1 cellular context compared by ENCODE assay signal in the genomic region with DNA sequence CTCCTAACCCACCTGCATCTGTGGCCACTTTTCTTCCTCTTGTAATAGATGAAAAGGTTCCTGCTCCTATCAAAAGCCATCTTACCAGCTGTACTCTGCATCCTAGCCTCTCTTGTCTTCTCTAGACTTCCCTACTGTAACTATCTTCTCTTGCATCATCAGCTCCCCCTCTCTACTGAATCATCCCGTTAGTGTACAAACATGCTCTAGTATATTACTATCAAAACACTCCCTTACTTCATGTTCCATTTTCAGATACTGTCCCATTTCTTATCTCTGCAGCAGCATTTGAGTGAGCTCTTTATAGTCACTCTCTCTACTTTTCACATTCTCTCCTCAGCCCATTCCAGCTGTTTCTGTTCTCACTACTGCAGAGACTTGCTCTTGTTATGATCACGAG.
TF ChIP-seq lines count a peak whose summit lies in the region.

No MANE protein-coding gene starts in this region.

TF ChIP-seq in K562, 482 proteins besides CTCF, POLR2A, EP300 and RAD21 (continues in another document):
- TF ChIP-seq ZNF253 (CRISPR knock-in tag; conservative IDR thresholded peaks at IDR 0.05): no peak
- TF ChIP-seq ILK (tag; IDR thresholded peaks at IDR 0.05; ENCODE audit: borderline replicate concordance, low read depth): no peak
- TF ChIP-seq ZNF23 (CRISPR knock-in tag; IDR thresholded peaks at IDR 0.05): no peak
- no peak for TF ChIP-seq ZNF584 (CRISPR knock-in tag; IDR thresholded peaks at IDR 0.05; ENCODE audit: low read depth)
- TF ChIP-seq, protein P1, sequence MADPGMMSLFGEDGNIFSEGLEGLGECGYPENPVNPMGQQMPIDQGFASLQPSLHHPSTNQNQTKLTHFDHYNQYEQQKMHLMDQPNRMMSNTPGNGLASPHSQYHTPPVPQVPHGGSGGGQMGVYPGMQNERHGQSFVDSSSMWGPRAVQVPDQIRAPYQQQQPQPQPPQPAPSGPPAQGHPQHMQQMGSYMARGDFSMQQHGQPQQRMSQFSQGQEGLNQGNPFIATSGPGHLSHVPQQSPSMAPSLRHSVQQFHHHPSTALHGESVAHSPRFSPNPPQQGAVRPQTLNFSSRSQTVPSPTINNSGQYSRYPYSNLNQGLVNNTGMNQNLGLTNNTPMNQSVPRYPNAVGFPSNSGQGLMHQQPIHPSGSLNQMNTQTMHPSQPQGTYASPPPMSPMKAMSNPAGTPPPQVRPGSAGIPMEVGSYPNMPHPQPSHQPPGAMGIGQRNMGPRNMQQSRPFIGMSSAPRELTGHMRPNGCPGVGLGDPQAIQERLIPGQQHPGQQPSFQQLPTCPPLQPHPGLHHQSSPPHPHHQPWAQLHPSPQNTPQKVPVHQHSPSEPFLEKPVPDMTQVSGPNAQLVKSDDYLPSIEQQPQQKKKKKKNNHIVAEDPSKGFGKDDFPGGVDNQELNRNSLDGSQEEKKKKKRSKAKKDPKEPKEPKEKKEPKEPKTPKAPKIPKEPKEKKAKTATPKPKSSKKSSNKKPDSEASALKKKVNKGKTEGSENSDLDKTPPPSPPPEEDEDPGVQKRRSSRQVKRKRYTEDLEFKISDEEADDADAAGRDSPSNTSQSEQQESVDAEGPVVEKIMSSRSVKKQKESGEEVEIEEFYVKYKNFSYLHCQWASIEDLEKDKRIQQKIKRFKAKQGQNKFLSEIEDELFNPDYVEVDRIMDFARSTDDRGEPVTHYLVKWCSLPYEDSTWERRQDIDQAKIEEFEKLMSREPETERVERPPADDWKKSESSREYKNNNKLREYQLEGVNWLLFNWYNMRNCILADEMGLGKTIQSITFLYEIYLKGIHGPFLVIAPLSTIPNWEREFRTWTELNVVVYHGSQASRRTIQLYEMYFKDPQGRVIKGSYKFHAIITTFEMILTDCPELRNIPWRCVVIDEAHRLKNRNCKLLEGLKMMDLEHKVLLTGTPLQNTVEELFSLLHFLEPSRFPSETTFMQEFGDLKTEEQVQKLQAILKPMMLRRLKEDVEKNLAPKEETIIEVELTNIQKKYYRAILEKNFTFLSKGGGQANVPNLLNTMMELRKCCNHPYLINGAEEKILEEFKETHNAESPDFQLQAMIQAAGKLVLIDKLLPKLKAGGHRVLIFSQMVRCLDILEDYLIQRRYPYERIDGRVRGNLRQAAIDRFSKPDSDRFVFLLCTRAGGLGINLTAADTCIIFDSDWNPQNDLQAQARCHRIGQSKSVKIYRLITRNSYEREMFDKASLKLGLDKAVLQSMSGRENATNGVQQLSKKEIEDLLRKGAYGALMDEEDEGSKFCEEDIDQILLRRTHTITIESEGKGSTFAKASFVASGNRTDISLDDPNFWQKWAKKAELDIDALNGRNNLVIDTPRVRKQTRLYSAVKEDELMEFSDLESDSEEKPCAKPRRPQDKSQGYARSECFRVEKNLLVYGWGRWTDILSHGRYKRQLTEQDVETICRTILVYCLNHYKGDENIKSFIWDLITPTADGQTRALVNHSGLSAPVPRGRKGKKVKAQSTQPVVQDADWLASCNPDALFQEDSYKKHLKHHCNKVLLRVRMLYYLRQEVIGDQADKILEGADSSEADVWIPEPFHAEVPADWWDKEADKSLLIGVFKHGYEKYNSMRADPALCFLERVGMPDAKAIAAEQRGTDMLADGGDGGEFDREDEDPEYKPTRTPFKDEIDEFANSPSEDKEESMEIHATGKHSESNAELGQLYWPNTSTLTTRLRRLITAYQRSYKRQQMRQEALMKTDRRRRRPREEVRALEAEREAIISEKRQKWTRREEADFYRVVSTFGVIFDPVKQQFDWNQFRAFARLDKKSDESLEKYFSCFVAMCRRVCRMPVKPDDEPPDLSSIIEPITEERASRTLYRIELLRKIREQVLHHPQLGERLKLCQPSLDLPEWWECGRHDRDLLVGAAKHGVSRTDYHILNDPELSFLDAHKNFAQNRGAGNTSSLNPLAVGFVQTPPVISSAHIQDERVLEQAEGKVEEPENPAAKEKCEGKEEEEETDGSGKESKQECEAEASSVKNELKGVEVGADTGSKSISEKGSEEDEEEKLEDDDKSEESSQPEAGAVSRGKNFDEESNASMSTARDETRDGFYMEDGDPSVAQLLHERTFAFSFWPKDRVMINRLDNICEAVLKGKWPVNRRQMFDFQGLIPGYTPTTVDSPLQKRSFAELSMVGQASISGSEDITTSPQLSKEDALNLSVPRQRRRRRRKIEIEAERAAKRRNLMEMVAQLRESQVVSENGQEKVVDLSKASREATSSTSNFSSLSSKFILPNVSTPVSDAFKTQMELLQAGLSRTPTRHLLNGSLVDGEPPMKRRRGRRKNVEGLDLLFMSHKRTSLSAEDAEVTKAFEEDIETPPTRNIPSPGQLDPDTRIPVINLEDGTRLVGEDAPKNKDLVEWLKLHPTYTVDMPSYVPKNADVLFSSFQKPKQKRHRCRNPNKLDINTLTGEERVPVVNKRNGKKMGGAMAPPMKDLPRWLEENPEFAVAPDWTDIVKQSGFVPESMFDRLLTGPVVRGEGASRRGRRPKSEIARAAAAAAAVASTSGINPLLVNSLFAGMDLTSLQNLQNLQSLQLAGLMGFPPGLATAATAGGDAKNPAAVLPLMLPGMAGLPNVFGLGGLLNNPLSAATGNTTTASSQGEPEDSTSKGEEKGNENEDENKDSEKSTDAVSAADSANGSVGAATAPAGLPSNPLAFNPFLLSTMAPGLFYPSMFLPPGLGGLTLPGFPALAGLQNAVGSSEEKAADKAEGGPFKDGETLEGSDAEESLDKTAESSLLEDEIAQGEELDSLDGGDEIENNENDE (IDR thresholded peaks at IDR 0.05; ENCODE audit: low read depth, low read length): no peak
- peak; percentile 49; the same call in 1 of the 2 replicates for TF ChIP-seq LEF1 (IDR thresholded peaks at IDR 0.05)
- no peak for TF ChIP-seq MXD1 (CRISPR knock-in tag; IDR thresholded peaks at IDR 0.05; ENCODE audit: borderline replicate concordance, poor library complexity, severe bottlenecking)
- no peak for TF ChIP-seq ZNF76 (CRISPR knock-in tag; IDR thresholded peaks at IDR 0.05; ENCODE audit: borderline replicate concordance)
- TF ChIP-seq, protein P2, sequence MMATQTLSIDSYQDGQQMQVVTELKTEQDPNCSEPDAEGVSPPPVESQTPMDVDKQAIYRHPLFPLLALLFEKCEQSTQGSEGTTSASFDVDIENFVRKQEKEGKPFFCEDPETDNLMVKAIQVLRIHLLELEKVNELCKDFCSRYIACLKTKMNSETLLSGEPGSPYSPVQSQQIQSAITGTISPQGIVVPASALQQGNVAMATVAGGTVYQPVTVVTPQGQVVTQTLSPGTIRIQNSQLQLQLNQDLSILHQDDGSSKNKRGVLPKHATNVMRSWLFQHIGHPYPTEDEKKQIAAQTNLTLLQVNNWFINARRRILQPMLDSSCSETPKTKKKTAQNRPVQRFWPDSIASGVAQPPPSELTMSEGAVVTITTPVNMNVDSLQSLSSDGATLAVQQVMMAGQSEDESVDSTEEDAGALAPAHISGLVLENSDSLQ (IDR thresholded peaks at IDR 0.05): no peak; the same call in 1 of the 2 replicates
- no peak for TF ChIP-seq HMG20B (CRISPR knock-in tag; IDR thresholded peaks at IDR 0.05)
- TF ChIP-seq DPF2 (IDR thresholded peaks at IDR 0.05): peak; percentile 80
- no peak for TF ChIP-seq SMARCA5 (IDR thresholded peaks at IDR 0.05)
- TF ChIP-seq SREBF2 (CRISPR knock-in tag; IDR thresholded peaks at IDR 0.05): no peak
- TF ChIP-seq HDAC2 (IDR thresholded peaks at IDR 0.05): no peak
- TF ChIP-seq, protein P3, sequence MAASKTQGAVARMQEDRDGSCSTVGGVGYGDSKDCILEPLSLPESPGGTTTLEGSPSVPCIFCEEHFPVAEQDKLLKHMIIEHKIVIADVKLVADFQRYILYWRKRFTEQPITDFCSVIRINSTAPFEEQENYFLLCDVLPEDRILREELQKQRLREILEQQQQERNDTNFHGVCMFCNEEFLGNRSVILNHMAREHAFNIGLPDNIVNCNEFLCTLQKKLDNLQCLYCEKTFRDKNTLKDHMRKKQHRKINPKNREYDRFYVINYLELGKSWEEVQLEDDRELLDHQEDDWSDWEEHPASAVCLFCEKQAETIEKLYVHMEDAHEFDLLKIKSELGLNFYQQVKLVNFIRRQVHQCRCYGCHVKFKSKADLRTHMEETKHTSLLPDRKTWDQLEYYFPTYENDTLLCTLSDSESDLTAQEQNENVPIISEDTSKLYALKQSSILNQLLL (CRISPR knock-in tag; IDR thresholded peaks at IDR 0.05; ENCODE audit: borderline replicate concordance): no peak
- no peak for TF ChIP-seq FOXA1 (IDR thresholded peaks at IDR 0.05; ENCODE audit: borderline replicate concordance)
- TF ChIP-seq, protein P4, sequence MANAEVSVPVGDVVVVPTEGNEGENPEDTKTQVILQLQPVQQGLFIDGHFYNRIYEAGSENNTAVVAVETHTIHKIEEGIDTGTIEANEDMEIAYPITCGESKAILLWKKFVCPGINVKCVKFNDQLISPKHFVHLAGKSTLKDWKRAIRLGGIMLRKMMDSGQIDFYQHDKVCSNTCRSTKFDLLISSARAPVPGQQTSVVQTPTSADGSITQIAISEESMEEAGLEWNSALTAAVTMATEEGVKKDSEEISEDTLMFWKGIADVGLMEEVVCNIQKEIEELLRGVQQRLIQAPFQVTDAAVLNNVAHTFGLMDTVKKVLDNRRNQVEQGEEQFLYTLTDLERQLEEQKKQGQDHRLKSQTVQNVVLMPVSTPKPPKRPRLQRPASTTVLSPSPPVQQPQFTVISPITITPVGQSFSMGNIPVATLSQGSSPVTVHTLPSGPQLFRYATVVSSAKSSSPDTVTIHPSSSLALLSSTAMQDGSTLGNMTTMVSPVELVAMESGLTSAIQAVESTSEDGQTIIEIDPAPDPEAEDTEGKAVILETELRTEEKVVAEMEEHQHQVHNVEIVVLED (CRISPR knock-in tag; IDR thresholded peaks at IDR 0.05): no peak
- TF ChIP-seq ARID2 (IDR thresholded peaks at IDR 0.05): no peak; the same call in 1 of the 2 replicates
- TF ChIP-seq ZNF217 (CRISPR knock-in tag; IDR thresholded peaks at IDR 0.05): no peak
- no peak for TF ChIP-seq ZNF583 (CRISPR knock-in tag; IDR thresholded peaks at IDR 0.05)
- no peak for TF ChIP-seq ZNF551 (CRISPR knock-in tag; IDR thresholded peaks at IDR 0.05)
- TF ChIP-seq MCM7 (IDR thresholded peaks at IDR 0.05): no peak
- no peak for TF ChIP-seq NUFIP1 (IDR thresholded peaks at IDR 0.05; ENCODE audit: partially characterized antibody)
- peak; percentile 62 for TF ChIP-seq CBFA2T3 (IDR thresholded peaks at IDR 0.05)
- TF ChIP-seq ZNF436 (CRISPR knock-in tag; IDR thresholded peaks at IDR 0.05): no peak
- TF ChIP-seq NBN (IDR thresholded peaks at IDR 0.05; ENCODE audit: low read depth): peak; percentile 23; the same call in 1 of the 2 replicates
- no peak for TF ChIP-seq TCFL5 (CRISPR knock-in tag; conservative IDR thresholded peaks at IDR 0.05)
- no peak for TF ChIP-seq NEUROD1 (IDR thresholded peaks at IDR 0.05; ENCODE audit: borderline replicate concordance, low read depth, low read length, partially characterized antibody)
- no peak for TF ChIP-seq OTX1 (CRISPR knock-in tag; IDR thresholded peaks at IDR 0.05)
- TF ChIP-seq RFX1 (IDR thresholded peaks at IDR 0.05): no peak
- no peak for TF ChIP-seq FOS (IDR thresholded peaks at IDR 0.05; ENCODE audit: extremely low read depth, insufficient read length)
- TF ChIP-seq ZNF696 (CRISPR knock-in tag; conservative IDR thresholded peaks at IDR 0.05): no peak
- TF ChIP-seq THRB (CRISPR knock-in tag; conservative IDR thresholded peaks at IDR 0.05): 0 out of 2 replicates have a peak, but pooled peaks have one; percentile 48
- peak; percentile 47; the same call in 1 of the 2 replicates for TF ChIP-seq EP400 (IDR thresholded peaks at IDR 0.05)
- TF ChIP-seq NCOA6 (IDR thresholded peaks at IDR 0.05): no peak
- TF ChIP-seq POLR2AphosphoS5 (IDR thresholded peaks at IDR 0.05; ENCODE audit: control insufficient read depth, insufficient read depth, low read depth, low read length): no peak
- no peak for TF ChIP-seq XRCC3 (IDR thresholded peaks at IDR 0.05)
- TF ChIP-seq KDM1A (IDR thresholded peaks at IDR 0.05): no peak
- TF ChIP-seq ATF1 (CRISPR knock-in tag; IDR thresholded peaks at IDR 0.05): no peak
- TF ChIP-seq ATF1 (tag; IDR thresholded peaks at IDR 0.05): no peak
- TF ChIP-seq, protein P5, sequence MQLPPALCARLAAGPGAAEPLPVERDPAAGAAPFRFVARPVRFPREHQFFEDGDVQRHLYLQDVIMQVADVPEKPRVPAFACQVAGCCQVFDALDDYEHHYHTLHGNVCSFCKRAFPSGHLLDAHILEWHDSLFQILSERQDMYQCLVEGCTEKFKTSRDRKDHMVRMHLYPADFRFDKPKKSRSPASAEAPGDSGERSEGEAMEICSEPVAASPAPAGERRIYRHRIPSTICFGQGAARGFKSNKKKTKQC (CRISPR knock-in tag; IDR thresholded peaks at IDR 0.05): no peak
- TF ChIP-seq SRSF3 (IDR thresholded peaks at IDR 0.05; ENCODE audit: insufficient read depth, low read length): no peak
- TF ChIP-seq, protein P6, sequence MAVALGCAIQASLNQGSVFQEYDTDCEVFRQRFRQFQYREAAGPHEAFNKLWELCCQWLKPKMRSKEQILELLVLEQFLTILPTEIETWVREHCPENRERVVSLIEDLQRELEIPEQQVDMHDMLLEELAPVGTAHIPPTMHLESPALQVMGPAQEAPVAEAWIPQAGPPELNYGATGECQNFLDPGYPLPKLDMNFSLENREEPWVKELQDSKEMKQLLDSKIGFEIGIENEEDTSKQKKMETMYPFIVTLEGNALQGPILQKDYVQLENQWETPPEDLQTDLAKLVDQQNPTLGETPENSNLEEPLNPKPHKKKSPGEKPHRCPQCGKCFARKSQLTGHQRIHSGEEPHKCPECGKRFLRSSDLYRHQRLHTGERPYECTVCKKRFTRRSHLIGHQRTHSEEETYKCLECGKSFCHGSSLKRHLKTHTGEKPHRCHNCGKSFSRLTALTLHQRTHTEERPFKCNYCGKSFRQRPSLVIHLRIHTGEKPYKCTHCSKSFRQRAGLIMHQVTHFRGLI (CRISPR knock-in tag; IDR thresholded peaks at IDR 0.05): no peak
- TF ChIP-seq SLC30A9 (CRISPR knock-in tag; IDR thresholded peaks at IDR 0.05): no peak
- TF ChIP-seq ADNP (tag; IDR thresholded peaks at IDR 0.05): no peak
- no peak for TF ChIP-seq KAT8 (IDR thresholded peaks at IDR 0.05; ENCODE audit: low read depth)
- TF ChIP-seq ZNF408 (CRISPR knock-in tag; IDR thresholded peaks at IDR 0.05; ENCODE audit: low read depth): no peak
- no peak for TF ChIP-seq PCBP2 (IDR thresholded peaks at IDR 0.05; ENCODE audit: low read depth, low read length, poor library complexity, severe bottlenecking)
- TF ChIP-seq TBL1XR1 (IDR thresholded peaks at IDR 0.05; ENCODE audit: low read length in 2 of 2): no peak
- no peak for TF ChIP-seq CREB1 (IDR thresholded peaks at IDR 0.05)
- no peak for TF ChIP-seq CREB1 (CRISPR knock-in tag; IDR thresholded peaks at IDR 0.05)
